In the genomic region with DNA sequence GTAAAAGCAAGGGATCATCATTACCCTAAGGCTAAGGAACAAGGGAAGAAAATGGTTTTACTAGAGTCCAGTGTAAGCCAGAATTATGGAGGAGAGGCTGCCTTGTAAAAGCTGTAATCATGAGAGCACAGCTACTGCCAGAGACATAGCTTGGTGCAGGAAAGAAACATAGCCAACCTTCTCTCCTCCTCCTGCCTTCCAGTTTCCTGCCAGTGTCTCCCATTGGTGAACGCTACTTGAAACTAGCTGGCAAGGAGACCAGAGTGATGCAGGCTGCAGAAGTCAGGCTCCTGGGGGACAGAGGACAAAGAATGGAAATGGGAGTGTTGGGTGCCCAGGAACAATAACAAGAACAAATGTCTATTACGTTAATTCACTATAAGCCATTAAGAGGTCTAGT, we compare ENCODE assay signal across 21 cellular contexts.
"Had no signal": no experiment of that assay in that cellular context is flagged by ENCODE, and none has a peak within 500 bp of the region (broad histone marks: within the 10 kb centered on the region; RNA-seq: fewer than 3 reads in every experiment).

No MANE protein-coding gene starts in this region.

- H3K9me3 Mint-ChIP-seq: activated CD4-positive, alpha-beta T cell treated with anti-CD3 and anti-CD28 coated beads, Interleukin-2, amount 10 ng/mL, durations not matched to agents 7 days and 5 days; activated naive CD8-positive, alpha-beta T cell treated with anti-CD3 and anti-CD28 coated beads for 36 hours; activated T-helper 17 cell treated with anti-CD3 and anti-CD28 coated beads, Interleukin-2, amount 50 U/mL, for 72 hours; type B pancreatic cell had no signal

- ATAC-seq: activated CD4-positive, CD25-positive, alpha-beta regulatory T cell treated with anti-CD3 and anti-CD28 coated beads, Interleukin-2, amount 50 U/mL, for 24 hours; activated T-helper 17 cell treated with anti-CD3 and anti-CD28 coated beads, Interleukin-2, amount 50 U/mL, for 72 hours; foreskin keratinocyte; left lung; sciatic nerve; stimulated activated memory B cell treated with anti-CD40 and anti-IgM and Interleukin-4, amounts not matched to agents 10 μg/mL and 1 μg/mL and 100 μg/mL, for 72 hours had no signal

- H3K36me3 Mint-ChIP-seq: immature natural killer cell; naive B cell; stimulated activated memory B cell treated with anti-CD40 and anti-IgM and Interleukin-4, amounts not matched to agents 10 μg/mL and 1 μg/mL and 100 μg/mL, for 72 hours; type B pancreatic cell had no signal

- H3K27me3 Mint-ChIP-seq: activated CD4-positive, alpha-beta T cell treated with anti-CD3 and anti-CD28 coated beads, Interleukin-2, amount 10 ng/mL, durations not matched to agents 7 days and 5 days; activated naive CD8-positive, alpha-beta T cell treated with anti-CD3 and anti-CD28 coated beads for 36 hours; activated T-helper 17 cell treated with anti-CD3 and anti-CD28 coated beads, Interleukin-2, amount 50 U/mL, for 72 hours had no signal

- H3K4me3 Mint-ChIP-seq: activated CD4-positive, alpha-beta T cell treated with anti-CD3 and anti-CD28 coated beads, Interleukin-2, amount 10 ng/mL, durations not matched to agents 7 days and 5 days; activated naive CD8-positive, alpha-beta T cell treated with anti-CD3 and anti-CD28 coated beads for 36 hours; activated T-helper 17 cell treated with anti-CD3 and anti-CD28 coated beads, Interleukin-2, amount 50 U/mL, for 72 hours; immature natural killer cell; naive B cell; stimulated activated memory B cell treated with anti-CD40 and anti-IgM and Interleukin-4, amounts not matched to agents 10 μg/mL and 1 μg/mL and 100 μg/mL, for 72 hours; type B pancreatic cell had no signal

- H3K36me3 ChIP-seq: left lung, thoracic aorta, vagina had no signal

- H3K27ac ChIP-seq: foreskin keratinocyte, left lung, thoracic aorta, vagina had no signal

- H3K9me3 ChIP-seq: left lung, thoracic aorta, vagina had no signal

- H3K4me1 Mint-ChIP-seq: activated T-helper 17 cell treated with anti-CD3 and anti-CD28 coated beads, Interleukin-2, amount 50 U/mL, for 72 hours; immature natural killer cell; naive B cell; stimulated activated memory B cell treated with anti-CD40 and anti-IgM and Interleukin-4, amounts not matched to agents 10 μg/mL and 1 μg/mL and 100 μg/mL, for 72 hours had no signal

- H3K27me3 ChIP-seq: vagina had no signal

- H3K4me1 ChIP-seq: foreskin keratinocyte, left lung, vagina had no signal

- H3K27ac Mint-ChIP-seq: activated CD4-positive, alpha-beta T cell treated with anti-CD3 and anti-CD28 coated beads, Interleukin-2, amount 10 ng/mL, durations not matched to agents 7 days and 5 days; activated naive CD8-positive, alpha-beta T cell treated with anti-CD3 and anti-CD28 coated beads for 36 hours; activated T-helper 17 cell treated with anti-CD3 and anti-CD28 coated beads, Interleukin-2, amount 50 U/mL, for 72 hours; immature natural killer cell; naive B cell; stimulated activated memory B cell treated with anti-CD40 and anti-IgM and Interleukin-4, amounts not matched to agents 10 μg/mL and 1 μg/mL and 100 μg/mL, for 72 hours; type B pancreatic cell had no signal

- DNase-seq: activated CD4-positive, alpha-beta T cell treated with anti-CD3 and anti-CD28 coated beads, Interleukin-2, amount 10 ng/mL, durations not matched to agents 7 days and 5 days; activated naive CD8-positive, alpha-beta T cell treated with anti-CD3 and anti-CD28 coated beads for 36 hours; activated T-cell treated with anti-CD3 and anti-CD28 coated beads, Interleukin-2, amount 50 U/mL, for 1 hour; amniotic stem cell; effector CD8-positive, alpha-beta T cell; foreskin keratinocyte; immature natural killer cell; kidney glomerular epithelial cell; left lung; naive B cell; small intestine; stimulated activated CD4-positive, alpha-beta T cell treated with anti-CD3 and anti-CD28 coated beads, Interleukin-2, amount 100 ng/mL, for 24 hours; T-helper 2 cell had no signal

- H3K4me3 ChIP-seq: left lung, lung, thoracic aorta, vagina had no signal
